In genomic region chr22:46773074-46773473, GRCh38 we compare ENCODE assay signal across 12 cellular contexts. TPM values are rescaled to one million over a fixed set of nuclear protein-coding genes. Genes with fewer than 3 reads are reported as not detected.
A peak's percentile ranks its signal among the peaks of the same experiment; 100 is the strongest.
DNase-seq lines count a peak whose midpoint lies in the region; ATAC-seq and TF ChIP-seq lines count a peak whose summit lies in the region.
"Had no signal": no experiment of that assay in that cellular context is flagged by ENCODE, and none has a peak within 500 bp of the region (broad histone marks: within the 10 kb centered on the region; RNA-seq: fewer than 3 reads in every experiment).

No MANE protein-coding gene starts in this region.

- CTCF ChIA-PET in MCF 10A (lab: Yijun Ruan, JAX) (interaction anchor here (0.7 to 4.3 kb wide), 5 partner anchors 11 to 55 kb away, joined by 3 to 41 read pairs (median 25); partner anchors contain the start of gene TBC1D22A), mammary epithelial cell (lab: Charles Lee; ENCODE audit: low non-redundant PET) (no interaction called here)

- BruUV-seq in MCF 10A (replicated peaks; lab: Mats Ljungman, UMichigan) (no TSS peak), mammary epithelial cell (replicated peaks; lab: Mats Ljungman, UMichigan) (no TSS peak)

- H3K27ac ChIP-seq in mammary epithelial cell (ENCODE audit: insufficient read depth, low read depth, low read length) (no peak overlapping the region), RWPE2 (ENCODE audit: poor library complexity, severe bottlenecking) (peak overlapping the region; percentile 82), hepatocyte (peak overlapping the region; percentile 88), temporal lobe (ENCODE audit: low read depth, low read length) (peak overlapping the region; percentile 17), vagina (no peak overlapping the region)
- H3K27ac ChIP-seq: SJSA1 had no signal

- H4K20me1 ChIP-seq in mammary epithelial cell (ENCODE audit: insufficient read depth, low read length): no peaks in the 10 kb centered on the region
- peaks cover 4% of the 10 kb centered on the region for H4K20me1 ChIP-seq in hepatocyte (ENCODE audit: insufficient read depth, poor library complexity, severe bottlenecking)

- 96% methylated on average over 8 of the region's 10 CpGs for WGBS in mammary epithelial cell (ENCODE audit: low coverage, missing lambda C conversion rate)
- WGBS in hepatocyte (ENCODE audit: low lambda C conversion rate, missing lambda C conversion rate): 94% methylated on average over 10 of the region's 10 CpGs

- H3K27me3 ChIP-seq in mammary epithelial cell (ENCODE audit: insufficient read depth, low read length): no peaks in the 10 kb centered on the region
- no peaks in the 10 kb centered on the region for H3K27me3 ChIP-seq in RWPE2 (ENCODE audit: insufficient read depth, poor library complexity, severe bottlenecking)
- no peaks in the 10 kb centered on the region for H3K27me3 ChIP-seq in hepatocyte
- no peaks in the 10 kb centered on the region for H3K27me3 ChIP-seq in vagina
- H3K27me3 ChIP-seq: cardiac muscle cell, sigmoid colon, SJSA1 had no signal

- H3K4me2 ChIP-seq in mammary epithelial cell (ENCODE audit: insufficient read depth, low read depth, low read length) (no peak overlapping the region), hepatocyte (no peak overlapping the region)

- no peaks in the 10 kb centered on the region for H3K36me3 ChIP-seq in mammary epithelial cell (ENCODE audit: insufficient read depth, low read length)
- no peaks in the 10 kb centered on the region for H3K36me3 ChIP-seq in RWPE2 (ENCODE audit: low read depth)
- no peaks in the 10 kb centered on the region for H3K36me3 ChIP-seq in hepatocyte (replicated peaks; ENCODE audit: insufficient read depth, low read depth)
- H3K36me3 ChIP-seq in vagina: no peaks in the 10 kb centered on the region
- H3K36me3 ChIP-seq: cardiac muscle cell, sigmoid colon, SJSA1 had no signal

- H3K79me2 ChIP-seq in mammary epithelial cell (ENCODE audit: insufficient read depth, low read length): peaks cover 79% of the 10 kb centered on the region
- H3K79me2 ChIP-seq in hepatocyte: peaks cover 55% of the 10 kb centered on the region

- H3K9me3 ChIP-seq in mammary epithelial cell (replicated peaks; ENCODE audit: insufficient read depth, low read length) (no peaks in the 10 kb centered on the region), RWPE2 (ENCODE audit: severe bottlenecking) (no peaks in the 10 kb centered on the region), hepatocyte (ENCODE audit: low read depth) (no peaks in the 10 kb centered on the region), vagina (no peaks in the 10 kb centered on the region)
- H3K9me3 ChIP-seq: sigmoid colon, SJSA1 had no signal

- no peaks in the 10 kb centered on the region for H3K27me3 Mint-ChIP-seq in MCF 10A (ENCODE audit: insufficient read depth, unreplicated experiment)

- H3K4me1 Mint-ChIP-seq in MCF 10A (ENCODE audit: insufficient read depth, unreplicated experiment): peaks cover 35% of the 10 kb centered on the region

- H2AFZ ChIP-seq in mammary epithelial cell (ENCODE audit: low read depth, low read length) (no peak overlapping the region), hepatocyte (no peak overlapping the region)

- H3K4me1 ChIP-seq in mammary epithelial cell (ENCODE audit: insufficient read depth, low read length) (peaks cover 24% of the 10 kb centered on the region), RWPE2 (ENCODE audit: insufficient read depth, poor library complexity, severe bottlenecking) (peaks cover 25% of the 10 kb centered on the region), hepatocyte (ENCODE audit: insufficient read depth) (peaks cover 26% of the 10 kb centered on the region), vagina (peaks cover 51% of the 10 kb centered on the region)

- ATAC-seq in RWPE2 (ENCODE audit: low read depth): no peak
- ATAC-seq in HG03045 (IDR thresholded peaks at IDR 0.05; ENCODE audit: unreplicated experiment): no peak

- intact Hi-C loops in MCF 10A (cut with micrococcal nuclease): no loop called here
- intact Hi-C loops in mammary epithelial cell (cut with micrococcal nuclease): no loop called here
- intact Hi-C loops in vagina (cut with DNase I): no loop called here

- DNase-seq in MCF 10A (ENCODE audit: unreplicated experiment): no peak
- DNase-seq in mammary epithelial cell: no peak
- no peak for DNase-seq in RWPE2 (ENCODE audit: low spot score)
- no peak for DNase-seq in hepatocyte (ENCODE audit: low spot score)
- DNase-seq in vagina (ENCODE audit: extremely low spot score in 2 of 2): no peak
- no peak for DNase-seq in cortex of kidney (lab: John Stamatoyannopoulos, UW)
- DNase-seq: NCI-H2227 treated with DMSO at 0.1 percent for 48 hours, sigmoid colon had no signal

- no peaks in the 10 kb centered on the region for H3K9me2 ChIP-seq in hepatocyte (replicated peaks; ENCODE audit: insufficient read depth)

- in situ Hi-C loops in mammary epithelial cell (cut with MboI; ENCODE audit: low sequenced_read_pairs in 2 of 2): loop anchor here in 1 of 2 donors (25.0 kb wide), 1 partner anchor 411 kb away; no protein-coding TSS in a partner anchor

- H3K9me3 Mint-ChIP-seq in MCF 10A (ENCODE audit: unreplicated experiment): no peaks in the 10 kb centered on the region

- POLR2A ChIA-PET in MCF 10A (lab: Yijun Ruan, JAX): interaction anchor here (1.1 to 5.9 kb wide), 6 partner anchors 8 to 29 kb away, joined by 3 to 109 read pairs (median 4); partner anchors contain the start of gene TBC1D22A

- peak overlapping the region; percentile 85 for H3K27ac Mint-ChIP-seq in MCF 10A (ENCODE audit: low read depth, unreplicated experiment)

- dilution Hi-C loops in mammary epithelial cell (cut with HindIII; ENCODE audit: low sequenced_read_pairs): no loop called here

- no peak for TF ChIP-seq POLR2A in vagina (IDR thresholded peaks at IDR 0.05)

- H3K4me3 Mint-ChIP-seq in MCF 10A (ENCODE audit: unreplicated experiment): no peak overlapping the region

- H3K9ac ChIP-seq in mammary epithelial cell (ENCODE audit: insufficient read depth, low read length): no peak overlapping the region

- H3K4me3 ChIP-seq in mammary epithelial cell (replicated peaks in 1 of 3; ENCODE audit: insufficient read depth in 1 of 3, low read depth in 2 of 3, low read length in 3 of 3): no peak overlapping the region
- H3K4me3 ChIP-seq in RWPE2 (ENCODE audit: severe bottlenecking): no peak overlapping the region
- no peak overlapping the region for H3K4me3 ChIP-seq in hepatocyte
- H3K4me3 ChIP-seq in vagina: no peak overlapping the region
- H3K4me3 ChIP-seq: cardiac muscle cell, sigmoid colon, SJSA1 had no signal

- peaks cover 29% of the 10 kb centered on the region for H3K36me3 Mint-ChIP-seq in MCF 10A (ENCODE audit: insufficient read depth, unreplicated experiment)

- no peak for TF ChIP-seq CTCF in MCF 10A (IDR thresholded peaks at IDR 0.05; ENCODE audit: unreplicated experiment)
- no peak for TF ChIP-seq CTCF in mammary epithelial cell (conservative IDR thresholded peaks at IDR 0.05 in 1 of 2, IDR thresholded peaks at IDR 0.05 in 1 of 2; ENCODE audit: extremely low read depth in 1 of 2, insufficient read depth in 1 of 2, low read depth in 1 of 2, low read length in 2 of 2)
- no peak for TF ChIP-seq CTCF in RWPE2 (IDR thresholded peaks at IDR 0.05; ENCODE audit: poor library complexity, severe bottlenecking)
- TF ChIP-seq CTCF in hepatocyte (IDR thresholded peaks at IDR 0.05; ENCODE audit: poor library complexity): no peak
- no peak for TF ChIP-seq CTCF in vagina (IDR thresholded peaks at IDR 0.05)

RNA-seq across cellular contexts. Expression of gene TBC1D22A, which starts 10.6 kb away (rescaled TPM):
- 26.0 and 27.7 TPM in 2 replicates for total RNA-seq in MCF 10A (2022)
- total RNA-seq in mammary epithelial cell: 10 to 100 TPM; 19.3 to 27.0 TPM
- polyA plus RNA-seq in mammary epithelial cell: 17.0 TPM
- polyA minus RNA-seq in mammary epithelial cell: 6.4 TPM
- total RNA-seq in hepatocyte: 10.3 and 15.3 TPM in 2 replicates
- polyA plus RNA-seq in hepatocyte: 19.8 and 21.7 TPM in 2 replicates
- 4.7 TPM for total RNA-seq in temporal lobe
- 38.3 TPM for total RNA-seq in vagina

RNA-seq across cellular contexts. Expression of gene CERK, which starts 35.0 kb away (rescaled TPM):
- total RNA-seq in MCF 10A (2022) (11.6 and 20.2 TPM in 2 replicates), mammary epithelial cell (10 to 100 TPM; 16.3 to 17.5 TPM), hepatocyte (48.0 and 59.0 TPM in 2 replicates), temporal lobe (32.9 TPM), vagina (37.3 TPM)
- polyA plus RNA-seq in mammary epithelial cell (16.0 TPM), hepatocyte (33.1 and 38.6 TPM in 2 replicates)
- 27.8 TPM for polyA minus RNA-seq in mammary epithelial cell

Comparison
In these comparisons a context has a peak if more than half of its experiments do, and no peak if none do; other contexts are left out.
1. H3K27ac ChIP-seq: peak in RWPE2 (single experiment), hepatocyte (single experiment) and temporal lobe (single experiment); none in mammary epithelial cell (single experiment) and vagina (single experiment).